ENCODE assay signal across 24 cellular contexts in genomic region chr1:24763671-24764070, GRCh38.
"Had no signal": no experiment of that assay in that cellular context is flagged by ENCODE, and none has a peak within 500 bp of the region (broad histone marks: within the 10 kb centered on the region; RNA-seq: fewer than 3 reads in every experiment).

No MANE protein-coding gene starts in this region.

- ATAC-seq: activated CD8-positive, alpha-beta T cell treated with anti-CD3 and anti-CD28 coated beads, Interleukin-2, amount 10 ng/mL, durations not matched to agents 7 days and 5 days; body of pancreas; Panc1; WTC11 had no signal

- H3K4me3 ChIP-seq: ascending aorta, body of pancreas had no signal

- DNase-seq: activated CD4-positive, alpha-beta T cell treated with anti-CD3 and anti-CD28 coated beads for 48 hours; activated CD4-positive, alpha-beta T cell treated with anti-CD3 and anti-CD28 coated beads, Interleukin-2, amount 50 U/mL, for 4 hours; activated CD4-positive, CD25-positive, alpha-beta regulatory T cell treated with anti-CD3 and anti-CD28 coated beads, Interleukin-2, amount 50 U/mL, for 72 hours; activated CD8-positive, alpha-beta memory T cell treated with anti-CD3 and anti-CD28 coated beads, Interleukin-2, amount 50 U/mL, for 48 hours; activated CD8-positive, alpha-beta T cell treated with anti-CD3 and anti-CD28 coated beads, Interleukin-2, amount 10 ng/mL, durations not matched to agents 7 days and 5 days; activated effector memory CD4-positive, alpha-beta T cell treated with Interleukin-2 at 50 U/mL for 16 hours; activated naive CD4-positive, alpha-beta T cell; activated T-cell treated with anti-CD3 and anti-CD28 coated beads, Interleukin-2, amount 50 U/mL, for 1 hour; amniotic stem cell; body of pancreas; Karpas-422; MM.1S; NCI-H1105; NCI-H1436 treated with DMSO at 0.1 percent for 48 hours; NCI-H1930; NCI-H2171; NCI-H510A treated with DMSO at 0.1 percent for 48 hours; NCI-H69; NK-92 treated with Interleukin-12 subunit alpha and Interleukin-12 subunit beta, amount 100 ng/mL, for 24 hours; OCI-M1; RPMI8226 had no signal

- H3K9me3 ChIP-seq: ascending aorta, body of pancreas had no signal

- H3K27me3 ChIP-seq: ascending aorta, body of pancreas had no signal
